42 cellular contexts compared by ENCODE assay signal in genomic region chr13:49262634-49263033, GRCh38. TPM values are rescaled to one million over a fixed set of nuclear protein-coding genes. Genes with fewer than 3 reads are reported as not detected.
"Had no signal": no experiment of that assay in that cellular context is flagged by ENCODE, and none has a peak within 500 bp of the region (broad histone marks: within the 10 kb centered on the region; RNA-seq: fewer than 3 reads in every experiment).

No MANE protein-coding gene starts in this region.

- H3K27ac Mint-ChIP-seq: activated naive CD4-positive, alpha-beta T cell treated with anti-CD3 and anti-CD28 coated beads for 36 hours; activated naive CD4-positive, alpha-beta T cell treated with anti-CD3 and anti-CD28 coated beads, Interleukin-2, amount 10 ng/mL, durations not matched to agents 7 days and 5 days; activated naive CD4-positive, alpha-beta T cell treated with anti-CD3 and anti-CD28 coated beads, Interleukin-2, amount 50 U/mL, for 24 hours; activated naive CD4-positive, alpha-beta T cell treated with anti-CD3 and anti-CD28 coated beads, Interleukin-2, amount 50 U/mL, for 72 hours; activated naive CD8-positive, alpha-beta T cell; activated naive CD8-positive, alpha-beta T cell treated with anti-CD3 and anti-CD28 coated beads for 36 hours; activated naive CD8-positive, alpha-beta T cell treated with anti-CD3 and anti-CD28 coated beads, Interleukin-2, amount 10 ng/mL, durations not matched to agents 7 days and 5 days; activated naive CD8-positive, alpha-beta T cell treated with anti-CD3 and anti-CD28 coated beads, Interleukin-2, amount 50 U/mL, for 24 hours; activated T-cell treated with anti-CD3 and anti-CD28 coated beads, Interleukin-2, amount 50 U/mL, for 24 hours; activated T-cell treated with anti-CD3 and anti-CD28 coated beads, Interleukin-2, amount 50 U/mL, for 72 hours; activated T-helper 1 cell treated with anti-CD3 and anti-CD28 coated beads, Interleukin-12 subunit alpha, Interleukin-12 subunit beta, Interleukin-2, Interleukin-4 antibody, amounts not matched to agents 30 ng/mL and 10 ng/mL and 1 ng/mL, durations not matched to agents 14 hours and 24 hours and 36 hours; activated T-helper 17 cell treated with anti-CD3 and anti-CD28 coated beads, Interleukin-2, amount 50 U/mL, for 72 hours; activated T-helper 2 cell treated with anti-CD3 and anti-CD28 coated beads, Interferon-gamma antibody, Interleukin-2, Interleukin-4, amounts not matched to agents 10 μg/mL and 5 μg/mL and 100 μg/mL, durations not matched to agents 14 hours and 24 hours and 36 hours; brain had no signal

- H3K4me3 ChIP-seq: adrenal gland, ascending aorta, body of pancreas, breast epithelium, cardiac muscle cell had no signal

- H3K4me3 Mint-ChIP-seq: activated naive CD4-positive, alpha-beta T cell treated with anti-CD3 and anti-CD28 coated beads for 36 hours; activated naive CD4-positive, alpha-beta T cell treated with anti-CD3 and anti-CD28 coated beads, Interleukin-2, amount 10 ng/mL, durations not matched to agents 7 days and 5 days; activated naive CD4-positive, alpha-beta T cell treated with anti-CD3 and anti-CD28 coated beads, Interleukin-2, amount 50 U/mL, for 24 hours; activated naive CD8-positive, alpha-beta T cell; activated naive CD8-positive, alpha-beta T cell treated with anti-CD3 and anti-CD28 coated beads for 36 hours; activated naive CD8-positive, alpha-beta T cell treated with anti-CD3 and anti-CD28 coated beads, Interleukin-2, amount 10 ng/mL, durations not matched to agents 7 days and 5 days; activated naive CD8-positive, alpha-beta T cell treated with anti-CD3 and anti-CD28 coated beads, Interleukin-2, amount 50 U/mL, for 24 hours; activated T-cell treated with anti-CD3 and anti-CD28 coated beads, Interleukin-2, amount 50 U/mL, for 24 hours; activated T-cell treated with anti-CD3 and anti-CD28 coated beads, Interleukin-2, amount 50 U/mL, for 4 hours; activated T-cell treated with anti-CD3 and anti-CD28 coated beads, Interleukin-2, amount 50 U/mL, for 72 hours; activated T-helper 1 cell treated with anti-CD3 and anti-CD28 coated beads, Interleukin-12 subunit alpha, Interleukin-12 subunit beta, Interleukin-2, Interleukin-4 antibody, amounts not matched to agents 30 ng/mL and 10 ng/mL and 1 ng/mL, durations not matched to agents 14 hours and 24 hours and 36 hours; activated T-helper 17 cell treated with anti-CD3 and anti-CD28 coated beads, Interleukin-2, amount 50 U/mL, for 72 hours; brain; central memory CD8-positive, alpha-beta T cell had no signal

- H3K27me3 Mint-ChIP-seq: activated naive CD4-positive, alpha-beta T cell treated with anti-CD3 and anti-CD28 coated beads, Interleukin-2, amount 10 ng/mL, durations not matched to agents 7 days and 5 days; activated naive CD4-positive, alpha-beta T cell treated with anti-CD3 and anti-CD28 coated beads, Interleukin-2, amount 50 U/mL, for 24 hours; activated naive CD8-positive, alpha-beta T cell; activated naive CD8-positive, alpha-beta T cell treated with anti-CD3 and anti-CD28 coated beads for 36 hours; activated naive CD8-positive, alpha-beta T cell treated with anti-CD3 and anti-CD28 coated beads, Interleukin-2, amount 10 ng/mL, durations not matched to agents 7 days and 5 days; activated naive CD8-positive, alpha-beta T cell treated with anti-CD3 and anti-CD28 coated beads, Interleukin-2, amount 50 U/mL, for 24 hours; activated T-cell treated with anti-CD3 and anti-CD28 coated beads, Interleukin-2, amount 50 U/mL, for 24 hours; activated T-helper 17 cell treated with anti-CD3 and anti-CD28 coated beads, Interleukin-2, amount 50 U/mL, for 72 hours; brain; central memory CD8-positive, alpha-beta T cell had no signal

- H3K9me3 ChIP-seq: adrenal gland, ascending aorta, body of pancreas, breast epithelium had no signal

- H3K4me1 ChIP-seq: ascending aorta, body of pancreas, breast epithelium had no signal

- H3K4me1 Mint-ChIP-seq: brain had no signal

- H3K27ac ChIP-seq: adrenal gland, ascending aorta, body of pancreas, brain microvascular endothelial cell, breast epithelium, cardiac muscle cell had no signal

- DNase-seq: activated effector memory CD4-positive, alpha-beta T cell treated with anti-CD3 and anti-CD28 coated beads, Interleukin-2, amount 50 U/mL, for 16 hours; activated effector memory CD4-positive, alpha-beta T cell treated with Interleukin-2 at 50 U/mL for 16 hours; activated gamma-delta T cell; activated gamma-delta T cell treated with Interleukin-2 at 50 U/mL for 16 hours; activated naive CD4-positive, alpha-beta T cell; activated naive CD4-positive, alpha-beta T cell treated with anti-CD3 and anti-CD28 coated beads for 36 hours; activated naive CD4-positive, alpha-beta T cell treated with anti-CD3 and anti-CD28 coated beads, Interleukin-2, amount 10 ng/mL, durations not matched to agents 7 days and 5 days; activated naive CD4-positive, alpha-beta T cell treated with anti-CD3 and anti-CD28 coated beads, Interleukin-2, amount 50 U/mL, for 16 hours; activated naive CD4-positive, alpha-beta T cell treated with Interleukin-2 at 50 U/mL for 16 hours; activated naive CD8-positive, alpha-beta T cell treated with anti-CD3 and anti-CD28 coated beads for 36 hours; activated naive CD8-positive, alpha-beta T cell treated with anti-CD3 and anti-CD28 coated beads, Interleukin-2, amount 10 ng/mL, durations not matched to agents 7 days and 5 days; activated naive CD8-positive, alpha-beta T cell treated with anti-CD3 and anti-CD28 coated beads, Interleukin-2, amount 50 U/mL, for 24 hours; activated T-cell treated with anti-CD3 and anti-CD28 coated beads, Interleukin-2, amount 50 U/mL, for 1 hour; activated T-cell treated with anti-CD3 and anti-CD28 coated beads, Interleukin-2, amount 50 U/mL, for 24 hours; activated T-cell treated with anti-CD3 and anti-CD28 coated beads, Interleukin-2, amount 50 U/mL, for 4 hours; activated T-cell treated with anti-CD3 and anti-CD28 coated beads, Interleukin-2, amount 50 U/mL, for 72 hours; adrenal gland; amniotic stem cell; amygdala; anterior cingulate cortex; aorta; body of pancreas; brain microvascular endothelial cell; caudate nucleus; central memory CD4-positive, alpha-beta T cell; cerebellar nuclear complex had no signal

- H3K27me3 ChIP-seq: adrenal gland, ascending aorta, body of pancreas, brain microvascular endothelial cell, breast epithelium, cardiac muscle cell had no signal

- ATAC-seq: activated naive CD4-positive, alpha-beta T cell treated with anti-CD3 and anti-CD28 coated beads, Interleukin-2, amount 50 U/mL, for 72 hours; activated naive CD8-positive, alpha-beta T cell treated with anti-CD3 and anti-CD28 coated beads, Interleukin-2, amount 50 U/mL, for 24 hours; activated T-cell treated with anti-CD3 and anti-CD28 coated beads, Interleukin-2, amount 50 U/mL, for 4 hours; activated T-helper 17 cell treated with anti-CD3 and anti-CD28 coated beads, Interleukin-2, amount 50 U/mL, for 72 hours; body of pancreas had no signal

- H3K9me3 Mint-ChIP-seq: activated naive CD4-positive, alpha-beta T cell treated with anti-CD3 and anti-CD28 coated beads for 36 hours; activated naive CD4-positive, alpha-beta T cell treated with anti-CD3 and anti-CD28 coated beads, Interleukin-2, amount 10 ng/mL, durations not matched to agents 7 days and 5 days; activated naive CD4-positive, alpha-beta T cell treated with anti-CD3 and anti-CD28 coated beads, Interleukin-2, amount 50 U/mL, for 24 hours; activated naive CD4-positive, alpha-beta T cell treated with anti-CD3 and anti-CD28 coated beads, Interleukin-2, amount 50 U/mL, for 72 hours; activated naive CD8-positive, alpha-beta T cell treated with anti-CD3 and anti-CD28 coated beads for 36 hours; activated naive CD8-positive, alpha-beta T cell treated with anti-CD3 and anti-CD28 coated beads, Interleukin-2, amount 10 ng/mL, durations not matched to agents 7 days and 5 days; activated naive CD8-positive, alpha-beta T cell treated with anti-CD3 and anti-CD28 coated beads, Interleukin-2, amount 50 U/mL, for 24 hours; activated T-cell treated with anti-CD3 and anti-CD28 coated beads, Interleukin-2, amount 50 U/mL, for 24 hours; activated T-cell treated with anti-CD3 and anti-CD28 coated beads, Interleukin-2, amount 50 U/mL, for 4 hours; activated T-cell treated with anti-CD3 and anti-CD28 coated beads, Interleukin-2, amount 50 U/mL, for 72 hours; activated T-helper 1 cell treated with anti-CD3 and anti-CD28 coated beads, Interleukin-12 subunit alpha, Interleukin-12 subunit beta, Interleukin-2, Interleukin-4 antibody, amounts not matched to agents 30 ng/mL and 10 ng/mL and 1 ng/mL, durations not matched to agents 14 hours and 24 hours and 36 hours; activated T-helper 17 cell treated with anti-CD3 and anti-CD28 coated beads, Interleukin-2, amount 50 U/mL, for 72 hours; activated T-helper 2 cell treated with anti-CD3 and anti-CD28 coated beads, Interferon-gamma antibody, Interleukin-2, Interleukin-4, amounts not matched to agents 10 μg/mL and 5 μg/mL and 100 μg/mL, durations not matched to agents 14 hours and 24 hours and 36 hours; brain; central memory CD8-positive, alpha-beta T cell had no signal

RNA-seq across cellular contexts. Expression of gene MLNR, which starts 42.5 kb away (rescaled TPM):
- total RNA-seq: activated naive CD4-positive, alpha-beta T cell treated with anti-CD3 and anti-CD28 coated beads for 36 hours; activated naive CD4-positive, alpha-beta T cell treated with anti-CD3 and anti-CD28 coated beads, Interleukin-2, amount 50 U/mL, for 72 hours; activated naive CD8-positive, alpha-beta T cell treated with anti-CD3 and anti-CD28 coated beads for 36 hours; activated naive CD8-positive, alpha-beta T cell treated with anti-CD3 and anti-CD28 coated beads, Interleukin-2, amount 10 ng/mL, durations not matched to agents 7 days and 5 days; activated T-cell treated with anti-CD3 and anti-CD28 coated beads, Interleukin-2, amount 50 U/mL, for 4 hours; activated T-helper 1 cell treated with anti-CD3 and anti-CD28 coated beads, Interleukin-12 subunit alpha, Interleukin-12 subunit beta, Interleukin-2, Interleukin-4 antibody, amounts not matched to agents 30 ng/mL and 10 ng/mL and 1 ng/mL, durations not matched to agents 14 hours and 24 hours and 36 hours; activated T-helper 17 cell treated with anti-CD3 and anti-CD28 coated beads, Interleukin-2, amount 50 U/mL, for 72 hours; activated T-helper 2 cell treated with anti-CD3 and anti-CD28 coated beads, Interferon-gamma antibody, Interleukin-2, Interleukin-4, amounts not matched to agents 10 μg/mL and 5 μg/mL and 100 μg/mL, durations not matched to agents 14 hours and 24 hours and 36 hours; adrenal gland; aorta; ascending aorta; astrocyte; body of pancreas; breast epithelium; bronchial epithelial cell; cardiac muscle cell; cardiac septum; cerebellum; chondrocyte had no signal
- polyA plus RNA-seq: adrenal gland, cardiac muscle cell had no signal
